ENCODE assay signal across 10 cellular contexts in genomic region chr3:194296448-194296831, GRCh38. TPM values are rescaled to one million over a fixed set of nuclear protein-coding genes. Genes with fewer than 3 reads are reported as not detected.
DNase-seq lines count a peak whose midpoint lies in the region; ATAC-seq and TF ChIP-seq lines count a peak whose summit lies in the region.
"Had no signal": no experiment of that assay in that cellular context is flagged by ENCODE, and none has a peak within 500 bp of the region (broad histone marks: within the 10 kb centered on the region; RNA-seq: fewer than 3 reads in every experiment).

No MANE protein-coding gene starts in this region.

- DNase-seq in A172 (ENCODE audit: low spot score) (peak; percentile 98), LoVo (ENCODE audit: low spot score) (peak; percentile 56), epithelial cell of esophagus (ENCODE audit: low read depth) (peak; percentile 89), mesothelial cell of epicardium (ENCODE audit: low spot score in 2 of 2, unreplicated experiment in 2 of 2) (peak in 1 of 2 experiments; percentile 62), NCI-H2107 (lab: John Stamatoyannopoulos, UW) (no peak), Kasumi-1 (lab: John Stamatoyannopoulos, UW) (no peak)
- DNase-seq in activated naive CD4-positive, alpha-beta T cell treated with Interleukin-2 at 50 U/mL for 16 hours, result no peak
- DNase-seq: amniotic stem cell had no signal

- H3K4me3 ChIP-seq in epithelial cell of esophagus (ENCODE audit: low read length), result peak overlapping the region; percentile 15
- H3K4me3 ChIP-seq: BLaER1 treated with 17β-estradiol and CSF1 and Interleukin-3, amounts not matched to agents 10 nM and 100 nM had no signal

- TF ChIP-seq CTCF in epithelial cell of esophagus (IDR thresholded peaks at IDR 0.05; ENCODE audit: insufficient read depth, low read depth, low read length, missing control alignments) (no peak), mesothelial cell of epicardium (IDR thresholded peaks at IDR 0.05; ENCODE audit: unreplicated experiment) (no peak)

- peak overlapping the region; percentile 97 for H3K27ac Mint-ChIP-seq in mesothelial cell of epicardium

- H3K36me3 Mint-ChIP-seq in mesothelial cell of epicardium, result peaks cover 8% of the 10 kb centered on the region

- H3K4me3 Mint-ChIP-seq in mesothelial cell of epicardium, result peak overlapping the region; percentile 47

- H3K4me1 Mint-ChIP-seq in mesothelial cell of epicardium, result peaks cover 39% of the 10 kb centered on the region

- peaks cover 3% of the 10 kb centered on the region for H3K9me3 Mint-ChIP-seq in mesothelial cell of epicardium

- ATAC-seq in GM21528 (IDR thresholded peaks at IDR 0.05; ENCODE audit: low FRiP score, unreplicated experiment), result no peak

- no peaks in the 10 kb centered on the region for H3K27me3 Mint-ChIP-seq in mesothelial cell of epicardium (ENCODE audit: low read depth)

RNA-seq across cellular contexts. Expression of gene CPN2, which starts 54.7 kb away (rescaled TPM):
- total RNA-seq in A172 (2014; rRNA removed; shearing (Covaris generic)), result 0.10 TPM in 1 of 2 replicates, not detected in the other
- not detected in 3 replicates for total RNA-seq in mesothelial cell of epicardium

Comparison
In these comparisons a context has a peak if more than half of its experiments do, and no peak if none do; other contexts are left out.
1. DNase-seq: peak in A172 (single experiment), LoVo (single experiment) and epithelial cell of esophagus (single experiment); none in NCI-H2107 (single experiment), Kasumi-1 (0 of 2) and activated naive CD4-positive, alpha-beta T cell treated with Interleukin-2 at 50 U/mL for 16 hours (single experiment).